23 cellular contexts compared by ENCODE assay signal in genomic region chr2:180508451-180508850, GRCh38.
"Had no signal": no experiment of that assay in that cellular context is flagged by ENCODE, and none has a peak within 500 bp of the region (broad histone marks: within the 10 kb centered on the region; RNA-seq: fewer than 3 reads in every experiment).

No MANE protein-coding gene starts in this region.

- H3K36me3 ChIP-seq: stomach, suprapubic skin, thoracic aorta, thyroid gland, tibial artery, tibial nerve, transverse colon, upper lobe of left lung, upper lobe of right lung, uterus, vagina had no signal

- H3K4me3 ChIP-seq: stomach, suprapubic skin, testis, thoracic aorta, thyroid gland, tibial artery, tibial nerve, transverse colon, upper lobe of left lung, upper lobe of right lung, uterus, vagina had no signal

- H3K4me1 ChIP-seq: stomach, suprapubic skin, testis, thyroid gland, tibial artery, tibial nerve, transverse colon, upper lobe of left lung, upper lobe of right lung, uterus had no signal

- DNase-seq: stimulated activated CD4-positive, alpha-beta T cell treated with anti-CD3 and anti-CD28 coated beads, Interleukin-2, amount 100 ng/mL, for 48 hours; stimulated activated CD4-positive, alpha-beta T cell treated with anti-CD3 and anti-CD28 coated beads, Interleukin-4, amount 100 ng/mL, for 1 hour; stimulated activated CD4-positive, alpha-beta T cell treated with anti-CD3 and anti-CD28 coated beads, Interleukin-4, amount 100 ng/mL, for 24 hours; stimulated activated CD4-positive, alpha-beta T cell treated with anti-CD3 and anti-CD28 coated beads, Interleukin-4, amount 100 ng/mL, for 4 hours; stimulated activated CD8-positive, alpha-beta memory T cell treated with anti-CD3 and anti-CD28 coated beads, Interleukin-4, amount 100 ng/mL, for 48 hours; stimulated activated naive B cell treated with anti-CD40 and anti-IgM and Interleukin-4, amounts not matched to agents 10 μg/mL and 1 μg/mL and 100 μg/mL, for 72 hours; stimulated activated naive CD4-positive, alpha-beta T cell; stimulated activated naive CD8-positive, alpha-beta T cell treated with anti-CD3 and anti-CD28 coated beads, Interleukin-15, amount 100 ng/mL, for 72 hours; stimulated activated naive CD8-positive, alpha-beta T cell treated with anti-CD3 and anti-CD28 coated beads, Interleukin-15, Interleukin-2, amounts not matched to agents 100 U/mL and 50 U/mL, for 24 hours; stomach; substantia nigra; testis; thyroid gland; tibial artery; transverse colon; trophoblast cell; upper lobe of left lung; upper lobe of right lung; uterus had no signal

- H3K27ac ChIP-seq: stomach, suprapubic skin, testis, thoracic aorta, thyroid gland, tibial artery, tibial nerve, transverse colon, upper lobe of left lung, upper lobe of right lung, uterus, vagina had no signal

- H3K27me3 ChIP-seq: stomach, suprapubic skin, testis, thyroid gland, tibial artery, tibial nerve, transverse colon, upper lobe of left lung, upper lobe of right lung, uterus, vagina had no signal

- H3K9me3 ChIP-seq: stomach, suprapubic skin, testis, thoracic aorta, thyroid gland, tibial artery, tibial nerve, transverse colon, upper lobe of left lung, upper lobe of right lung, uterus, vagina had no signal
